Comparison of ENCODE assay signal across 13 cellular contexts in the genomic region with DNA sequence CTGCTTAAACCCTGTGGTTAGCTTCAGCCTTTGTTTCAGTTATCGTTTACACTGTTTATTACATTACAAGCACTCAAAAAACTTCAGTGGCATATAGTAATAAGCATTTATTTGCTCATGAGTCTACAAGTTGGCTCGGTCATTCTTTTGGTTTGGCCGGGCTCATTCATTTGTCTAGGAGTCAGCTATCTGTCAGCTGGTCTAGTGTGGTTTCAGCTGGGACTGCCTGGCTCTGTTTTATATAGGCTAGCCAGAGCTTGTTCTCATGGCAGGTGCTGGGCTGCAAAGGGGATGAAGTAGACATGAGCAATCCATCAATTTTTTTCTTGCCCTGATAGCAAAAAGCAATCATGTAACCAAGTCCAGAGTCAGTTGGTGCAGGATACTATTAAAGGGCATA.
DNase-seq lines count a peak whose midpoint lies in the region; ATAC-seq, FAIRE-seq and TF ChIP-seq lines count a peak whose summit lies in the region.
"Had no signal": no experiment of that assay in that cellular context is flagged by ENCODE, and none has a peak within 500 bp of the region (broad histone marks: within the 10 kb centered on the region; RNA-seq: fewer than 3 reads in every experiment).

No MANE protein-coding gene starts in this region.

- H2AFZ ChIP-seq in astrocyte (ENCODE audit: low read depth, low read length): no peak overlapping the region

- no peaks in the 10 kb centered on the region for H3K27me3 ChIP-seq in astrocyte (ENCODE audit: insufficient read depth, low read length)

- DNase-seq in NCI-H1417 (lab: John Stamatoyannopoulos, UW) (peak; percentile 45 to 82 (median 77)), NCI-H1417 treated with DMSO at 0.1 percent for 48 hours (lab: John Stamatoyannopoulos, UW) (no peak), astrocyte (ENCODE audit: low read depth) (peak; percentile 90), iris pigment epithelial cell (ENCODE audit: low read depth) (peak; percentile 56), SW480 (ENCODE audit: low spot score) (no peak)
- DNase-seq in activated CD8-positive, alpha-beta memory T cell treated with anti-CD3 and anti-CD28 coated beads, Interleukin-2, amount 50 U/mL, for 4 hours: no peak
- no peak for DNase-seq in activated CD8-positive, alpha-beta memory T cell treated with anti-CD3 and anti-CD28 coated beads, Interleukin-2, amount 10 ng/mL, durations not matched to agents 7 days and 5 days
- no peak for DNase-seq in activated CD8-positive, alpha-beta memory T cell treated with anti-CD3 and anti-CD28 coated beads, Interleukin-2, amount 50 U/mL, for 48 hours
- DNase-seq: activated naive CD4-positive, alpha-beta T cell treated with Interleukin-2 at 50 U/mL for 16 hours; stimulated activated CD8-positive, alpha-beta memory T cell treated with anti-CD3 and anti-CD28 coated beads, Interleukin-4, amount 100 ng/mL, for 48 hours; T1000 had no signal

- no peak for ATAC-seq in activated CD8-positive, alpha-beta memory T cell treated with anti-CD3 and anti-CD28 coated beads, Interleukin-2, amount 10 ng/mL, durations not matched to agents 7 days and 5 days
- ATAC-seq: HCT116 had no signal

- no peaks in the 10 kb centered on the region for H3K9me3 ChIP-seq in astrocyte (ENCODE audit: insufficient read depth, low read depth, low read length)

- H3K4me2 ChIP-seq in astrocyte (ENCODE audit: low read length): no peak overlapping the region

- no peaks in the 10 kb centered on the region for H3K4me1 ChIP-seq in astrocyte (ENCODE audit: insufficient read depth, low read length)

- FAIRE-seq in astrocyte (lab: Jason Lieb, UNC): no peak
- FAIRE-seq: A204.1 had no signal

- CTCF ChIA-PET in activated CD8-positive, alpha-beta memory T cell treated with anti-CD3 and anti-CD28 coated beads, Interleukin-2, amount 10 ng/mL, durations not matched to agents 7 days and 5 days (lab: Charles Lee): no interaction called here

- TF ChIP-seq CTCF in astrocyte (IDR thresholded peaks at IDR 0.05; ENCODE audit: insufficient read depth, low read depth, low read length): no peak

- H3K4me3 ChIP-seq in astrocyte (ENCODE audit: insufficient read depth, low read depth, low read length): no peak overlapping the region

- H3K27ac ChIP-seq in astrocyte (ENCODE audit: low read depth, low read length): no peak overlapping the region

- H3K36me3 ChIP-seq in astrocyte (ENCODE audit: insufficient read depth, low read length): peaks cover 5% of the 10 kb centered on the region

- H4K20me1 ChIP-seq in astrocyte (ENCODE audit: insufficient read depth, low read length): peaks cover 6% of the 10 kb centered on the region

- H3K27ac Mint-ChIP-seq in astrocyte (ENCODE audit: unreplicated experiment): no peak overlapping the region
- no peak overlapping the region for H3K27ac Mint-ChIP-seq in activated CD8-positive, alpha-beta memory T cell treated with anti-CD3 and anti-CD28 coated beads, Interleukin-2, amount 10 ng/mL, durations not matched to agents 7 days and 5 days

- no peak overlapping the region for H3K4me3 Mint-ChIP-seq in astrocyte (ENCODE audit: unreplicated experiment)
- H3K4me3 Mint-ChIP-seq in activated CD8-positive, alpha-beta memory T cell treated with anti-CD3 and anti-CD28 coated beads, Interleukin-2, amount 10 ng/mL, durations not matched to agents 7 days and 5 days: no peak overlapping the region

- H3K9ac ChIP-seq in astrocyte (ENCODE audit: low read length): no peak overlapping the region

- peaks cover 8% of the 10 kb centered on the region for H3K4me1 Mint-ChIP-seq in astrocyte (ENCODE audit: low read depth, unreplicated experiment)
- H3K4me1 Mint-ChIP-seq in activated CD8-positive, alpha-beta memory T cell treated with anti-CD3 and anti-CD28 coated beads, Interleukin-2, amount 10 ng/mL, durations not matched to agents 7 days and 5 days: peaks cover 5% of the 10 kb centered on the region

- peaks cover 5% of the 10 kb centered on the region for H3K36me3 Mint-ChIP-seq in astrocyte (ENCODE audit: low read depth, unreplicated experiment)
- H3K36me3 Mint-ChIP-seq in activated CD8-positive, alpha-beta memory T cell treated with anti-CD3 and anti-CD28 coated beads, Interleukin-2, amount 10 ng/mL, durations not matched to agents 7 days and 5 days: peaks cover 16% of the 10 kb centered on the region

- no peaks in the 10 kb centered on the region for H3K27me3 Mint-ChIP-seq in astrocyte (ENCODE audit: low read depth, unreplicated experiment)
- no peaks in the 10 kb centered on the region for H3K27me3 Mint-ChIP-seq in activated CD8-positive, alpha-beta memory T cell treated with anti-CD3 and anti-CD28 coated beads, Interleukin-2, amount 10 ng/mL, durations not matched to agents 7 days and 5 days

- no peaks in the 10 kb centered on the region for H3K9me3 Mint-ChIP-seq in astrocyte (ENCODE audit: unreplicated experiment)
- H3K9me3 Mint-ChIP-seq in activated CD8-positive, alpha-beta memory T cell treated with anti-CD3 and anti-CD28 coated beads, Interleukin-2, amount 10 ng/mL, durations not matched to agents 7 days and 5 days (ENCODE audit: low read depth): no peaks in the 10 kb centered on the region

- peaks cover 4% of the 10 kb centered on the region for H3K79me2 ChIP-seq in astrocyte (ENCODE audit: insufficient read depth, low read length)

Comparison
In these comparisons a context has a peak if more than half of its experiments do, and no peak if none do; other contexts are left out.
1. DNase-seq: peak in NCI-H1417 (3 of 3), astrocyte (single experiment) and iris pigment epithelial cell (single experiment); none in NCI-H1417 treated with DMSO at 0.1 percent for 48 hours (single experiment), activated CD8-positive, alpha-beta memory T cell treated with anti-CD3 and anti-CD28 coated beads, Interleukin-2, amount 50 U/mL, for 4 hours (single experiment), activated CD8-positive, alpha-beta memory T cell treated with anti-CD3 and anti-CD28 coated beads, Interleukin-2, amount 10 ng/mL, durations not matched to agents 7 days and 5 days (single experiment), SW480 (single experiment) and activated CD8-positive, alpha-beta memory T cell treated with anti-CD3 and anti-CD28 coated beads, Interleukin-2, amount 50 U/mL, for 48 hours (single experiment).